ENCODE assay signal across 17 cellular contexts in the genomic region with DNA sequence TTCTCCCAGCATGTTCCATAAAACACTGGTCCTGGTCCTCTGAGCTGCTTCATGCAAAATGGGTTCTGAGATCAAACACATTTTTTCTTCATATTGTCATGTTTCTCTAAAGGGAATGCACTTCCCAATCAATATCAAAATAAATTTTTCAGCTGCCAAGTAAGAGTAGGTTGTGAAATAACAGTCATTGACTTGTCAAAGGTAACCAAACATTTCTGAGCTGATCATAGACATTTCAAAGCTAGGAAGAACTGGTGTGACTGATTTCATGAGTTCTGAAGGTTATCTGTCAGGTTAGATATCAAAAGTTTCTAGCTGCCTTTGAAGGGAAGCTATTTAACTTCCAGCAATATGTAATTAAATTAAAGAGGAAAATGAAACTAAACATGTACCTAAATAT.
DNase-seq lines count a peak whose midpoint lies in the region; ATAC-seq and TF ChIP-seq lines count a peak whose summit lies in the region.
"Had no signal": no experiment of that assay in that cellular context is flagged by ENCODE, and none has a peak within 500 bp of the region (broad histone marks: within the 10 kb centered on the region; RNA-seq: fewer than 3 reads in every experiment).

No MANE protein-coding gene starts in this region.

- no peak overlapping the region for H4K91ac ChIP-seq in H9 (ENCODE audit: insufficient read length, low read depth, low read length)

- H3K4me3 Mint-ChIP-seq in H9: no peak overlapping the region
- H3K4me3 Mint-ChIP-seq: CD4-positive, CD25-positive, alpha-beta regulatory T cell; IgD-negative memory B cell had no signal

- H2AFZ ChIP-seq in HCT116 (ENCODE audit: low read depth, low read length, poor library complexity, severe bottlenecking): no peak overlapping the region
- H2AFZ ChIP-seq in PC-9: peak overlapping the region; percentile 14; the same call in 1 of the 2 replicates
- H2AFZ ChIP-seq in H9 (ENCODE audit: low read length): no peak overlapping the region

- H3K27ac ChIP-seq in 22Rv1: peak overlapping the region; percentile 14; the same call in 1 of the 2 replicates
- no peak overlapping the region for H3K27ac ChIP-seq in HCT116 (ENCODE audit: low read depth, low read length)
- H3K27ac ChIP-seq in PC-9: no peak overlapping the region
- no peak overlapping the region for H3K27ac ChIP-seq in liver (ENCODE audit: low read depth in 1 of 2, low read length in 2 of 2)
- no peak overlapping the region for H3K27ac ChIP-seq in H9 (ENCODE audit: insufficient read length, low read depth, low read length)
- H3K27ac ChIP-seq: BLaER1 treated with 17β-estradiol and CSF1 and Interleukin-3, amounts not matched to agents 10 nM and 100 nM; HL-60 had no signal

- no peak overlapping the region for H3K18ac ChIP-seq in H9 (ENCODE audit: insufficient read length, low read depth, low read length)

- no peak overlapping the region for H2AK5ac ChIP-seq in H9 (ENCODE audit: insufficient read length, low read length)

- intact Hi-C loops in HCT116 (cut with micrococcal nuclease): loop anchor here (10.0 kb wide), 1 partner anchor 1002 kb away; no protein-coding TSS in a partner anchor
- intact Hi-C loops in PC-9 (cut with micrococcal nuclease; ENCODE audit: unreplicated experiment): no loop called here

- no peaks in the 10 kb centered on the region for H4K20me1 ChIP-seq in HCT116 (ENCODE audit: insufficient read depth)
- no peaks in the 10 kb centered on the region for H4K20me1 ChIP-seq in PC-9 (ENCODE audit: insufficient read depth)
- no peaks in the 10 kb centered on the region for H4K20me1 ChIP-seq in H9 (ENCODE audit: control insufficient read depth, insufficient read depth, insufficient read length)
- H4K20me1 ChIP-seq: BLaER1 treated with 17β-estradiol and CSF1 and Interleukin-3, amounts not matched to agents 10 nM and 100 nM had no signal

- no peak overlapping the region for H2BK120ac ChIP-seq in H9 (ENCODE audit: low read depth, low read length, poor library complexity, severe bottlenecking)

- H3K27ac Mint-ChIP-seq in H9: no peak overlapping the region
- H3K27ac Mint-ChIP-seq: CD4-positive, CD25-positive, alpha-beta regulatory T cell; IgD-negative memory B cell had no signal

- H3K4me1 Mint-ChIP-seq in H9: peaks cover 14% of the 10 kb centered on the region in 2 experiments
- H3K4me1 Mint-ChIP-seq: CD4-positive, CD25-positive, alpha-beta regulatory T cell; IgD-negative memory B cell had no signal

- H2BK15ac ChIP-seq in H9 (ENCODE audit: low read depth, low read length): no peak overlapping the region

- TF ChIP-seq RAD21 in HCT116 (IDR thresholded peaks at IDR 0.05; ENCODE audit: low read depth) (no peak), liver (IDR thresholded peaks at IDR 0.05) (no peak)

- H3K9me3 Mint-ChIP-seq in H9: peaks cover 0 to 5% of the 10 kb centered on the region in 2 experiments; a peak in 1 of 5 replicates
- H3K9me3 Mint-ChIP-seq: CD4-positive, CD25-positive, alpha-beta regulatory T cell had no signal

- H3K4ac ChIP-seq in H9 (ENCODE audit: low read depth, low read length): no peak overlapping the region

- no peaks in the 10 kb centered on the region for H3K23me2 ChIP-seq in H9 (ENCODE audit: insufficient read length, low read depth, low read length, poor library complexity, severe bottlenecking)

- CTCF ChIA-PET in HCT116 (lab: Charles Lee): interaction anchor here (0.8 kb wide), 1 partner anchor 469 kb away, joined by 4 read pairs; no protein-coding TSS in a partner anchor
- CTCF ChIA-PET in PC-9 (lab: Charles Lee): no interaction called here

- no peak overlapping the region for H4K8ac ChIP-seq in H9 (replicated peaks; ENCODE audit: insufficient read length, low read depth, low read length)

- H3K4me2 ChIP-seq in HCT116 (ENCODE audit: low read length): peak overlapping the region; percentile 13; the same call in 1 of the 2 replicates
- H3K4me2 ChIP-seq in PC-9: no peak overlapping the region
- H3K4me2 ChIP-seq in H9 (ENCODE audit: insufficient read depth, insufficient read length, low read length): no peak overlapping the region
- H3K4me2 ChIP-seq: BLaER1 treated with 17β-estradiol and CSF1 and Interleukin-3, amounts not matched to agents 10 nM and 100 nM had no signal

- POLR2A ChIA-PET in HCT116 (lab: Charles Lee) (no interaction called here), PC-9 (lab: Charles Lee; ENCODE audit: unreplicated experiment) (no interaction called here)

- no peak overlapping the region for H2BK20ac ChIP-seq in H9 (ENCODE audit: low read depth, low read length, poor library complexity, severe bottlenecking)

- no peaks in the 10 kb centered on the region for H3K79me1 ChIP-seq in H9 (ENCODE audit: insufficient read depth, low read depth, low read length, poor library complexity, severe bottlenecking)

- H3K9me2 ChIP-seq in HCT116 (ENCODE audit: insufficient read depth): no peaks in the 10 kb centered on the region
- H3K9me2 ChIP-seq in PC-9 (ENCODE audit: insufficient read depth): no peaks in the 10 kb centered on the region

- H3F3A ChIP-seq in PC-9 (ENCODE audit: insufficient read depth, low read depth): no peaks in the 10 kb centered on the region; the same call in 1 of the 2 replicates

- RAD21 ChIA-PET in HCT116 (lab: Charles Lee; ENCODE audit: low non-redundant PET in 1 of 2, low total read pairs in 2 of 2, uncharacterized antibody in 2 of 2, unreplicated experiment in 2 of 2): no interaction called here

- peak; percentile 58 for ATAC-seq in HCT116

- no peak overlapping the region for H3K14ac ChIP-seq in H9 (ENCODE audit: insufficient read depth, low read length)

- no peak overlapping the region for H2BK12ac ChIP-seq in H9 (ENCODE audit: insufficient read length, low read depth, low read length)

- no peaks in the 10 kb centered on the region; a peak in 1 of 7 replicates for H3K36me3 Mint-ChIP-seq in H9 (ENCODE audit: insufficient read depth in 1 of 3, low read depth in 3 of 3)
- H3K36me3 Mint-ChIP-seq: CD4-positive, CD25-positive, alpha-beta regulatory T cell; IgD-negative memory B cell had no signal

- H3K4me1 ChIP-seq in HCT116 (ENCODE audit: control insufficient read depth in 1 of 2, insufficient read depth in 2 of 2, low read length in 2 of 2): peaks cover 9 to 11% of the 10 kb centered on the region in 2 experiments; a peak in 3 of 4 replicates
- no peaks in the 10 kb centered on the region for H3K4me1 ChIP-seq in PC-9 (replicated peaks; ENCODE audit: insufficient read depth)
- H3K4me1 ChIP-seq in liver (ENCODE audit: control insufficient read depth in 4 of 4, insufficient read depth in 4 of 4, low read length in 3 of 4): peaks cover 1 to 7% (median 4%) of the 10 kb centered on the region in 4 donors
- no peaks in the 10 kb centered on the region for H3K4me1 ChIP-seq in H9 (ENCODE audit: insufficient read depth, low read length)
- H3K4me1 ChIP-seq: BLaER1 treated with 17β-estradiol and CSF1 and Interleukin-3, amounts not matched to agents 10 nM and 100 nM had no signal

- H4K5ac ChIP-seq in H9 (ENCODE audit: insufficient read length, low read depth, low read length): no peak overlapping the region

- H3K36me3 ChIP-seq in HCT116 (ENCODE audit: control insufficient read depth in 1 of 2, insufficient read depth in 2 of 2, low read length in 2 of 2) (no peaks in the 10 kb centered on the region), PC-9 (ENCODE audit: low read depth) (no peaks in the 10 kb centered on the region), liver (ENCODE audit: control insufficient read depth in 4 of 4, insufficient read depth in 3 of 4, low read depth in 1 of 4, low read length in 3 of 4) (no peaks in the 10 kb centered on the region)
- H3K36me3 ChIP-seq: BLaER1 treated with 17β-estradiol and CSF1 and Interleukin-3, amounts not matched to agents 10 nM and 100 nM had no signal

- H3K27me3 Mint-ChIP-seq in H9 (ENCODE audit: low read depth): no peaks in the 10 kb centered on the region
- H3K27me3 Mint-ChIP-seq: CD4-positive, CD25-positive, alpha-beta regulatory T cell; IgD-negative memory B cell had no signal

- no peak overlapping the region for H3K23ac ChIP-seq in H9 (ENCODE audit: insufficient read length, low read depth, low read length)

- H3K79me2 ChIP-seq in HCT116 (ENCODE audit: insufficient read depth, low read length) (no peaks in the 10 kb centered on the region), PC-9 (ENCODE audit: low read depth) (no peaks in the 10 kb centered on the region), H9 (ENCODE audit: insufficient read depth, low read length) (no peaks in the 10 kb centered on the region)

- TF ChIP-seq CTCF in 22Rv1 (IDR thresholded peaks at IDR 0.05): no peak
- no peak for TF ChIP-seq CTCF in HCT116 (IDR thresholded peaks at IDR 0.05 in 2 of 3, conservative IDR thresholded peaks at IDR 0.05 in 1 of 3; ENCODE audit: borderline replicate concordance in 1 of 3, insufficient read depth in 1 of 3, low read depth in 2 of 3, low read length in 2 of 3)
- no peak for TF ChIP-seq CTCF in PC-9 (conservative IDR thresholded peaks at IDR 0.05)
- TF ChIP-seq CTCF in liver (IDR thresholded peaks at IDR 0.05; ENCODE audit: low read depth, low read length, missing input control): no peak
- TF ChIP-seq CTCF in H9 (conservative IDR thresholded peaks at IDR 0.05): no peak

- no peak overlapping the region for H3K56ac ChIP-seq in H9 (ENCODE audit: insufficient read length, low read depth, low read length)

- no peak overlapping the region for H3T11ph ChIP-seq in H9 (ENCODE audit: low read length)

- DNase-seq in HCT116 (ENCODE audit: low read depth, low spot score): peak; percentile 15
- DNase-seq in PC-9: no peak
- no peak for DNase-seq in NCI-H146 treated with DMSO at 0.1 percent for 48 hours (lab: John Stamatoyannopoulos, UW; ENCODE audit: unreplicated experiment)
- no peak for DNase-seq in putamen (ENCODE audit: low spot score)
- DNase-seq in NCI-H1105 (lab: John Stamatoyannopoulos, UW): no peak
- no peak for DNase-seq in H9
- DNase-seq: ACHN; CD4-positive, CD25-positive, alpha-beta regulatory T cell; DMS79 treated with DMSO at 0.1 percent for 48 hours; GDM1; H7; KG1 had no signal

- no peak for TF ChIP-seq POLR2A in HCT116 (IDR thresholded peaks at IDR 0.05; ENCODE audit: borderline replicate concordance, extremely low read depth, insufficient read depth, insufficient read length)

- H3K9ac ChIP-seq in HCT116 (ENCODE audit: low read length): no peak overlapping the region
- no peak overlapping the region for H3K9ac ChIP-seq in liver (ENCODE audit: low read depth in 1 of 2, low read length in 2 of 2)
- no peak overlapping the region for H3K9ac ChIP-seq in H9 (ENCODE audit: extremely low read depth, insufficient read length, low read length)
- H3K9ac ChIP-seq: BLaER1 treated with 17β-estradiol and CSF1 and Interleukin-3, amounts not matched to agents 10 nM and 100 nM had no signal

- no peak overlapping the region for H2BK5ac ChIP-seq in H9 (ENCODE audit: insufficient read length, low read length)

- BruUV-seq in HCT116 (replicated peaks; lab: Mats Ljungman, UMichigan) (no TSS peak), PC-9 (replicated peaks; lab: Mats Ljungman, UMichigan) (no TSS peak)

- H3K4me3 ChIP-seq in HCT116 (replicated peaks in 1 of 2; ENCODE audit: low read depth in 1 of 2, low read length in 2 of 2): no peak overlapping the region
- H3K4me3 ChIP-seq in PC-9: no peak overlapping the region
- no peak overlapping the region for H3K4me3 ChIP-seq in liver (ENCODE audit: low read depth in 1 of 3, low read length in 3 of 3)
- H3K4me3 ChIP-seq: BLaER1 treated with 17β-estradiol and CSF1 and Interleukin-3, amounts not matched to agents 10 nM and 100 nM had no signal

- no peaks in the 10 kb centered on the region for H3K27me3 ChIP-seq in HCT116 (ENCODE audit: insufficient read depth, low read length)
- no peaks in the 10 kb centered on the region for H3K27me3 ChIP-seq in PC-9 (ENCODE audit: insufficient read depth, low read depth)
- H3K27me3 ChIP-seq in liver (ENCODE audit: control insufficient read depth in 4 of 4, insufficient read depth in 4 of 4, low read length in 3 of 4): no peaks in the 10 kb centered on the region
- H3K27me3 ChIP-seq in H9 (ENCODE audit: insufficient read depth, low read length): no peaks in the 10 kb centered on the region
- H3K27me3 ChIP-seq: BLaER1 treated with 17β-estradiol and CSF1 and Interleukin-3, amounts not matched to agents 10 nM and 100 nM had no signal

- H3K9me3 ChIP-seq in HCT116 (ENCODE audit: control insufficient read depth in 1 of 2, insufficient read depth in 1 of 2, low read depth in 1 of 2, low read length in 2 of 2): no peaks in the 10 kb centered on the region
- no peaks in the 10 kb centered on the region for H3K9me3 ChIP-seq in PC-9 (ENCODE audit: insufficient read depth, low read depth)
- H3K9me3 ChIP-seq in liver (ENCODE audit: control insufficient read depth in 4 of 4, low read length in 3 of 4): no peaks in the 10 kb centered on the region
- no peaks in the 10 kb centered on the region for H3K9me3 ChIP-seq in H9 (ENCODE audit: control insufficient read depth, low read depth, low read length)
- H3K9me3 ChIP-seq: BLaER1 treated with 17β-estradiol and CSF1 and Interleukin-3, amounts not matched to agents 10 nM and 100 nM had no signal
